In genomic region chr5:42979242-42979641, GRCh38 we compare ENCODE assay signal across 4 cellular contexts.
DNase-seq lines count a peak whose midpoint lies in the region; ATAC-seq, FAIRE-seq and TF ChIP-seq lines count a peak whose summit lies in the region.
"Not testable (repeated sequence)": the region's sequence is repeated elsewhere in the genome, so short reads cannot be mapped to it uniquely, and the experiment has no call there.

No MANE protein-coding gene starts in this region.

- CTCF ChIA-PET in RWPE1 (lab: Yijun Ruan, JAX): not testable (repeated sequence)

- peaks cover 12% of the 10 kb centered on the region for H3K4me1 Mint-ChIP-seq in stimulated activated naive CD8-positive, alpha-beta T cell treated with anti-CD3 and anti-CD28 coated beads, Interleukin-15, amount 100 ng/mL, for 72 hours

- DNase-seq in RWPE1 (ENCODE audit: low spot score); stimulated activated naive CD8-positive, alpha-beta T cell treated with anti-CD3 and anti-CD28 coated beads, Interleukin-15, amount 100 ng/mL, for 72 hours: not testable (repeated sequence)
- DNase-seq in activated gamma-delta T cell (lab: John Stamatoyannopoulos, UW) (peak; percentile 11), kidney (peak; percentile 76)

- H3K4me3 ChIP-seq in kidney (ENCODE audit: low read length in 2 of 2): not testable (repeated sequence)

- TF ChIP-seq CTCF in RWPE1 (conservative IDR thresholded peaks at IDR 0.05; ENCODE audit: low read depth); kidney (IDR thresholded peaks at IDR 0.05; ENCODE audit: borderline replicate concordance, extremely low read depth, insufficient read depth): not testable (repeated sequence)

- not testable (repeated sequence) for H3K27me3 Mint-ChIP-seq in stimulated activated naive CD8-positive, alpha-beta T cell treated with anti-CD3 and anti-CD28 coated beads, Interleukin-15, amount 100 ng/mL, for 72 hours

- POLR2A ChIA-PET in RWPE1 (lab: Yijun Ruan, JAX; ENCODE audit: low non-redundant PET): not testable (repeated sequence)

- H3K9me3 Mint-ChIP-seq in stimulated activated naive CD8-positive, alpha-beta T cell treated with anti-CD3 and anti-CD28 coated beads, Interleukin-15, amount 100 ng/mL, for 72 hours: not testable (repeated sequence)

- ATAC-seq in stimulated activated naive CD8-positive, alpha-beta T cell treated with anti-CD3 and anti-CD28 coated beads, Interleukin-15, amount 100 ng/mL, for 72 hours: peak; percentile 63

- not testable (repeated sequence) for FAIRE-seq in kidney (lab: Jason Lieb, UNC)

- not testable (repeated sequence) for H3K9ac ChIP-seq in kidney (ENCODE audit: low read length in 2 of 2)

- H3K27ac ChIP-seq in RWPE1: peak overlapping the region; percentile 2; the same call in 1 of the 2 replicates
- not testable (repeated sequence) for H3K27ac ChIP-seq in kidney (ENCODE audit: low read depth in 2 of 2, low read length in 2 of 2)

- not testable (repeated sequence) for H3K9me3 ChIP-seq in kidney (ENCODE audit: control insufficient read depth in 1 of 2, low read length in 2 of 2)

- not testable (repeated sequence) for H3K4me1 ChIP-seq in kidney (ENCODE audit: control insufficient read depth in 1 of 2, insufficient read depth in 1 of 2, low read depth in 1 of 2, low read length in 2 of 2)

- H3K4me3 Mint-ChIP-seq in stimulated activated naive CD8-positive, alpha-beta T cell treated with anti-CD3 and anti-CD28 coated beads, Interleukin-15, amount 100 ng/mL, for 72 hours: not testable (repeated sequence)

- H3K36me3 ChIP-seq in kidney (ENCODE audit: control insufficient read depth in 1 of 2, insufficient read depth in 2 of 2, low read length in 2 of 2): not testable (repeated sequence)

- intact Hi-C loops in kidney (cut with DNase I): not testable (repeated sequence)

- not testable (repeated sequence) for H3K27ac Mint-ChIP-seq in stimulated activated naive CD8-positive, alpha-beta T cell treated with anti-CD3 and anti-CD28 coated beads, Interleukin-15, amount 100 ng/mL, for 72 hours
